ENCODE assay signal across 8 cellular contexts in the genomic region with DNA sequence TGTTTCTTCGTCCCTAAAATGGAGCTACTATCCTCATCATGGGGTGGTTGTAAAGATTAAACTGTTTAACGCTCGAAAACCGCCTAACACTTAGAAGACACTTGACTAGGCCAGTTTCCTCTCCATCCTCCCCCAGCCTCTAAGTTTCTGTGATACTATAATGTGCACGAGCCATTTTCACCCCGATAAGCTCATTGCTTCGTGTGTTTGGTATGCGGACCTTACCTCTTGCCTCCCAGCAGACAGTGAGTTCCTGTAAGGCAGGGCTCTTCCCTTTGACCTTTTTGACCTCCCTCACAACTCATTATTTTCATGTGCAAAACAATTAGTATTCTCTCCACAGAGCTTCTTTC. TPM values are rescaled to one million over a fixed set of nuclear protein-coding genes. Genes with fewer than 3 reads are reported as not detected.
DNase-seq lines count a peak whose midpoint lies in the region; ATAC-seq, FAIRE-seq and TF ChIP-seq lines count a peak whose summit lies in the region.

No MANE protein-coding gene starts in this region.

- TF ChIP-seq CTCF in Peyer's patch (IDR thresholded peaks at IDR 0.05) (no peak), pancreas (IDR thresholded peaks at IDR 0.05) (no peak)

- peak overlapping the region; percentile 85 for H3K4me3 Mint-ChIP-seq in activated naive CD4-positive, alpha-beta T cell treated with anti-CD3 and anti-CD28 coated beads, Interleukin-2, amount 50 U/mL, for 24 hours

- no peaks in the 10 kb centered on the region for H3K27me3 Mint-ChIP-seq in activated naive CD4-positive, alpha-beta T cell treated with anti-CD3 and anti-CD28 coated beads, Interleukin-2, amount 50 U/mL, for 24 hours

- no peaks in the 10 kb centered on the region for H3K36me3 ChIP-seq in Peyer's patch
- no peaks in the 10 kb centered on the region for H3K36me3 ChIP-seq in pancreas

- no peaks in the 10 kb centered on the region for H3K9me3 Mint-ChIP-seq in activated naive CD4-positive, alpha-beta T cell treated with anti-CD3 and anti-CD28 coated beads, Interleukin-2, amount 50 U/mL, for 24 hours

- TF ChIP-seq POLR2A in Peyer's patch (IDR thresholded peaks at IDR 0.05): no peak

- H3K27ac ChIP-seq in Peyer's patch (peak overlapping the region; percentile 75 to 98 (median 92)), pancreas (peak overlapping the region; percentile 84 to 90 (median 86))

- peaks cover 46% of the 10 kb centered on the region for H3K4me1 Mint-ChIP-seq in activated naive CD4-positive, alpha-beta T cell treated with anti-CD3 and anti-CD28 coated beads, Interleukin-2, amount 50 U/mL, for 24 hours

- intact Hi-C loops in pancreas (cut with DNase I) (no loop called here), sciatic nerve (cut with DNase I) (no loop called here)

- H3K27me3 ChIP-seq in Peyer's patch: no peaks in the 10 kb centered on the region
- no peaks in the 10 kb centered on the region for H3K27me3 ChIP-seq in pancreas

- peaks cover 2% of the 10 kb centered on the region for H3K36me3 Mint-ChIP-seq in activated naive CD4-positive, alpha-beta T cell treated with anti-CD3 and anti-CD28 coated beads, Interleukin-2, amount 50 U/mL, for 24 hours

- H3K27ac Mint-ChIP-seq in activated naive CD4-positive, alpha-beta T cell treated with anti-CD3 and anti-CD28 coated beads, Interleukin-2, amount 50 U/mL, for 24 hours: peak overlapping the region; percentile 82

- DNase-seq in activated naive CD4-positive, alpha-beta T cell treated with Interleukin-2 at 50 U/mL for 16 hours: no peak
- no peak for DNase-seq in Peyer's patch
- DNase-seq in pancreas: no peak
- DNase-seq in HPDE6-E6E7 (ENCODE audit: extremely low spot score): no peak
- no peak for DNase-seq in GOT3 (lab: John Stamatoyannopoulos, UW)
- DNase-seq in sciatic nerve (ENCODE audit: low spot score): no peak

- peak overlapping the region; percentile 54 to 96 (median 78) for H3K4me3 ChIP-seq in Peyer's patch
- peak overlapping the region; percentile 58 to 89 (median 78) for H3K4me3 ChIP-seq in pancreas

- 0 to 2% methylated on average over 8 of the region's 8 CpGs for WGBS in pancreas, 2 donors

- ATAC-seq in esophagus mucosa (peak; percentile 4), pancreas (peak in 2 of 4 donors; percentile 14 to 20), sciatic nerve (no peak)

- FAIRE-seq in pancreas (lab: Jason Lieb, UNC): no peak

- H3K9me3 ChIP-seq in Peyer's patch: no peaks in the 10 kb centered on the region
- no peaks in the 10 kb centered on the region for H3K9me3 ChIP-seq in pancreas

- H3K4me1 ChIP-seq in Peyer's patch: peaks cover 0 to 9% (median 4%) of the 10 kb centered on the region in 4 donors
- peaks cover 9 to 15% (median 11%) of the 10 kb centered on the region in 3 donors for H3K4me1 ChIP-seq in pancreas

RNA-seq across cellular contexts. Expression of a gene that starts 0.5 kb away (rescaled TPM):
- total RNA-seq in Peyer's patch: 10 to 100 TPM in 2 of 4 donors, 1 to 10 TPM in 2; 7.4 to 14.7 (median 10.7) TPM
- 3.7 TPM for total RNA-seq in esophagus mucosa
- total RNA-seq in pancreas: 1 to 10 TPM; 3.2 to 7.2 (median 4.3) TPM
- 1 to 10 TPM in 1 of 2 donors, under 1 TPM in 1; 0.87 to 2.2 TPM for polyA plus RNA-seq in pancreas
- total RNA-seq in sciatic nerve: 19.5 TPM
